ENCODE assay signal across 21 cellular contexts in the genomic region with DNA sequence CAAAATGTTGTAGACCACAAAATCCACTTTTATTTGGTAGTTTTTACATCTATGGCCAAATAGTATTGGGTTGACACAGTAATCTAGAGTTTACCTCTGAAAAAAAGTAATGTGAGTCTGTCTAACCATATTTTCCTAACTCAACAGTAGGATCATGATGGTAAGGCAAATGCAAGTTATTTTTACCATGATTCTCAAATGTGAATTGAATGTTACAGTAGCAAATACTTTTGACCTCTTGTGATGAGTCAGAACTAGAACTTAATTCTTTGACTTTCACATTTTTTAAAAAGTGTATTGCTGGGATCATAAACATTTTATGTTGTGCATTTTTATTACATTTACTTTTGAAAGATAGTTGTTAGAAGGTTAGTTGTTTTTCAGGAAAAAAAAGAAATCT. TPM values are rescaled to one million over a fixed set of nuclear protein-coding genes. Genes with fewer than 3 reads are reported as not detected.
A peak's percentile ranks its signal among the peaks of the same experiment; 100 is the strongest.
DNase-seq lines count a peak whose midpoint lies in the region; ATAC-seq, FAIRE-seq and TF ChIP-seq lines count a peak whose summit lies in the region.
"Had no signal": no experiment of that assay in that cellular context is flagged by ENCODE, and none has a peak within 500 bp of the region (broad histone marks: within the 10 kb centered on the region; RNA-seq: fewer than 3 reads in every experiment).

No MANE protein-coding gene starts in this region.

- H3K4me1 ChIP-seq in adipocyte (ENCODE audit: control insufficient read depth, insufficient read depth, low read length) (peaks cover 41% of the 10 kb centered on the region), HAP-1 (no peaks in the 10 kb centered on the region)
- H3K4me1 ChIP-seq: suprapubic skin had no signal

- DNase-seq in adipocyte (ENCODE audit: low read depth) (peak; percentile 23), osteocyte (ENCODE audit: extremely low spot score, unreplicated experiment) (no peak), D721Med (ENCODE audit: insufficient read length, low spot score) (no peak), NCI-H2081 (lab: John Stamatoyannopoulos, UW) (no peak), HAP-1 (ENCODE audit: low spot score in 2 of 2) (no peak)
- DNase-seq: activated CD8-positive, alpha-beta memory T cell treated with anti-CD3 and anti-CD28 coated beads for 24 hours; activated effector memory CD4-positive, alpha-beta T cell treated with Interleukin-2 at 50 U/mL for 16 hours; AML-193; effector memory CD4-positive, alpha-beta T cell; Karpas-422; naive B cell; NCI-H1092 treated with DMSO at 0.1 percent for 48 hours; NCI-H2107; pancreas; SIG-M5; stimulated activated CD4-positive, alpha-beta T cell treated with anti-CD3 and anti-CD28 coated beads, Interleukin-2, amount 100 ng/mL, for 48 hours; T-helper 17 cell had no signal

- H3K27me3 Mint-ChIP-seq in osteocyte (ENCODE audit: unreplicated experiment), result no peaks in the 10 kb centered on the region
- H3K27me3 Mint-ChIP-seq: naive B cell, T-helper 17 cell had no signal

- peaks cover 55% of the 10 kb centered on the region for H3K36me3 Mint-ChIP-seq in osteocyte (ENCODE audit: unreplicated experiment)

- ATAC-seq in GM18858 (IDR thresholded peaks at IDR 0.05; ENCODE audit: unreplicated experiment) (peak; percentile 26), HG02610 (IDR thresholded peaks at IDR 0.05; ENCODE audit: unreplicated experiment) (peak; percentile 37)
- ATAC-seq: pancreas, T-helper 17 cell had no signal

- H3K4me1 Mint-ChIP-seq in osteocyte (ENCODE audit: unreplicated experiment), result peaks cover 27% of the 10 kb centered on the region

- no peak for TF ChIP-seq CTCF in osteocyte (IDR thresholded peaks at IDR 0.05)
- no peak for TF ChIP-seq CTCF in D721Med (IDR thresholded peaks at IDR 0.05; ENCODE audit: insufficient read depth, missing control alignments)

- H3K9me3 ChIP-seq in adipocyte (ENCODE audit: control insufficient read depth, low read length) (no peaks in the 10 kb centered on the region), HAP-1 (no peaks in the 10 kb centered on the region)
- H3K9me3 ChIP-seq: pancreas, suprapubic skin had no signal

- in situ Hi-C loops in HAP-1 (cut with MboI; ENCODE audit: low sequenced_read_pairs), result no loop called here

- peak overlapping the region; percentile 13 for H3K27ac Mint-ChIP-seq in osteocyte (ENCODE audit: unreplicated experiment)
- H3K27ac Mint-ChIP-seq: T-helper 17 cell had no signal

- H3K9me3 Mint-ChIP-seq in osteocyte (ENCODE audit: unreplicated experiment), result no peaks in the 10 kb centered on the region
- H3K9me3 Mint-ChIP-seq: naive B cell had no signal

- H3K27me3 ChIP-seq in adipocyte (replicated peaks; ENCODE audit: control insufficient read depth, insufficient read depth, low read length), result no peaks in the 10 kb centered on the region
- no peaks in the 10 kb centered on the region for H3K27me3 ChIP-seq in HAP-1 (ENCODE audit: low read depth)
- H3K27me3 ChIP-seq: pancreas, suprapubic skin had no signal

- H3K9ac ChIP-seq in adipocyte (ENCODE audit: low read length), result no peak overlapping the region

- H3K36me3 ChIP-seq in adipocyte (ENCODE audit: control insufficient read depth, insufficient read depth, low read length, severe bottlenecking) (peaks cover 80% of the 10 kb centered on the region), HAP-1 (replicated peaks) (peaks cover 13% of the 10 kb centered on the region)

- no peak for FAIRE-seq in D721Med (lab: Jason Lieb, UNC)

- no peak overlapping the region for H3K4me3 Mint-ChIP-seq in osteocyte (ENCODE audit: unreplicated experiment)
- H3K4me3 Mint-ChIP-seq: naive B cell, T-helper 17 cell had no signal

- H3K4me3 ChIP-seq in adipocyte (ENCODE audit: low read length), result no peak overlapping the region
- H3K4me3 ChIP-seq in HAP-1, result no peak overlapping the region
- H3K4me3 ChIP-seq: lung, pancreas, suprapubic skin had no signal

RNA-seq across cellular contexts. Expression of a gene that starts 22.0 kb away (rescaled TPM):
- total RNA-seq in osteocyte, result 53.9 and 58.4 TPM in 2 replicates

RNA-seq across cellular contexts. Expression of a gene that starts 54.7 kb away (rescaled TPM):
- 45.0 and 47.2 TPM in 2 replicates for total RNA-seq in osteocyte
